Comparison of ENCODE assay signal across 13 cellular contexts in the genomic region with DNA sequence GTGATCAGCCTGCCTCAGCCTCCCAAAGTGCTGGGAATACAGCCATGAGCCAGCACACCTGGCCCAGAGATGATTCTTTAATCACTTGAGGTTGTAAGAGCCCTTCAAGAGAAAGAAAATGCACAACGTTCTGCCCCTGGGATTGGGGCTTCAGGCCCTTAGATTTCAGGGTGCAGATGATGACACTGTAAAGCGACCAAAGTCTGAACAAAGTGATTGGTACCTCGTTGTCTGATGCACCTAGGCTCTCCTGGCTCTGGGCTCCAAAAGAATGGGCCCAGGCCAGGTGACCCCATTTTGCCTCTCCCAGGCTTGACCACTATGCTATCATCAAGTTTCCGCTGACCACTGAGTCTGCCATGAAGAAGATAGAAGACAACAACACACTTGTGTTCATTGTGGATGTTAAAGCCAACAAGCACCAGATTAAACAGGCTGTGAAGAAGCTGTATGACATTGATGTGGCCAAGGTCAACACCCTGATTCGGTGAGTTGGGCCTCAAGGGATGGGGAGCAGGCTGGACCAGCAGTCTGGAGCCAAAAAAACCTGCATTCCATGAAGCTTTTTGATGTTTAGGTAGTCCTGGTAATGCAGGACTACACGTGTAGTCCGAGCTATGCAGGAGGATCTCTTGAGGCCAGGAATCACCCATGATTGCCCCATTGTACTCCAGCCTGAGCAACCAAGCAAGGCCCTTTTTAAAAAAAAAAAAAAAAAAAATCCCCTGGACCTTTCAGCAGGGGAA. TPM values are rescaled to one million over a fixed set of nuclear protein-coding genes. Genes with fewer than 3 reads are reported as not detected.
DNase-seq lines count a peak whose midpoint lies in the region; ATAC-seq and TF ChIP-seq lines count a peak whose summit lies in the region.
"Had no signal": no experiment of that assay in that cellular context is flagged by ENCODE, and none has a peak within 500 bp of the region (broad histone marks: within the 10 kb centered on the region; RNA-seq: fewer than 3 reads in every experiment).

No MANE protein-coding gene starts in this region.

- H3K27ac Mint-ChIP-seq in CD4-positive, alpha-beta memory T cell: peak overlapping the region in 5 of 7 donors; percentile 47 to 96 (median 71)
- H3K27ac Mint-ChIP-seq in activated naive CD8-positive, alpha-beta T cell treated with anti-CD3 and anti-CD28 coated beads for 36 hours: peak overlapping the region; percentile 100

- H3K36me3 ChIP-seq in CD4-positive, alpha-beta memory T cell (ENCODE audit: insufficient read depth, low read length): peaks cover 42% of the 10 kb centered on the region
- H3K36me3 ChIP-seq in mucosa of stomach (ENCODE audit: control insufficient read depth, insufficient read depth, low read length): peaks cover 11% of the 10 kb centered on the region
- peaks cover 0 to 40% of the 10 kb centered on the region in 2 donors for H3K36me3 ChIP-seq in adrenal gland (replicated peaks in 1 of 2)

- H3K4me3 ChIP-seq in CD4-positive, alpha-beta memory T cell (ENCODE audit: low read length in 2 of 2): no peak overlapping the region
- H3K4me3 ChIP-seq in HL-60 (replicated peaks; ENCODE audit: insufficient read depth, low read length): peak overlapping the region; percentile 76
- H3K4me3 ChIP-seq in mucosa of stomach (ENCODE audit: low read length): no peak overlapping the region
- H3K4me3 ChIP-seq in adrenal gland: no peak overlapping the region

- DNase-seq in CD4-positive, alpha-beta memory T cell: no peak
- no peak for DNase-seq in HL-60 (ENCODE audit: low read depth in 1 of 2, low spot score in 1 of 2)
- no peak for DNase-seq in activated naive CD8-positive, alpha-beta T cell treated with anti-CD3 and anti-CD28 coated beads for 36 hours
- DNase-seq in adrenal gland: no peak
- no peak for DNase-seq in NCI-H226
- DNase-seq: foreskin fibroblast; GF-D8; midbrain; NCI-H2029 treated with DMSO at 0.1 percent for 48 hours; stimulated activated CD4-positive, alpha-beta T cell treated with anti-CD3 and anti-CD28 coated beads, Interleukin-4, amount 100 ng/mL, for 1 hour had no signal

- CTCF ChIA-PET in CD4-positive, alpha-beta memory T cell (lab: Charles Lee; ENCODE audit: partially characterized antibody): interaction anchor here (0.7 to 1.6 kb wide), 4 partner anchors 28 to 402 kb away, joined by 3 to 10 read pairs (median 4); no protein-coding TSS in a partner anchor

- H3K9me3 Mint-ChIP-seq in CD4-positive, alpha-beta memory T cell: no peaks in the 10 kb centered on the region
- no peaks in the 10 kb centered on the region for H3K9me3 Mint-ChIP-seq in activated naive CD8-positive, alpha-beta T cell treated with anti-CD3 and anti-CD28 coated beads for 36 hours

- intact Hi-C loops in CD4-positive, alpha-beta memory T cell (cut with micrococcal nuclease): loop anchor here (10.0 kb wide), 1 partner anchor 572 kb away; a partner anchor contains a TSS
- intact Hi-C loops in adrenal gland (cut with DNase I): no loop called here

- peaks cover 3 to 4% of the 10 kb centered on the region in 2 donors for H3K27me3 Mint-ChIP-seq in CD4-positive, alpha-beta memory T cell
- H3K27me3 Mint-ChIP-seq in activated naive CD8-positive, alpha-beta T cell treated with anti-CD3 and anti-CD28 coated beads for 36 hours: peaks cover 20% of the 10 kb centered on the region

- POLR2A ChIA-PET in CD4-positive, alpha-beta memory T cell (lab: Charles Lee; ENCODE audit: partially characterized antibody): interaction anchor here (1.1 to 11.0 kb wide), 5 partner anchors 12 to 228 kb away, joined by 3 to 528 read pairs (median 93); a partner anchor contains a TSS

- peaks cover 45 to 87% (median 62%) of the 10 kb centered on the region in 4 donors for H3K4me1 Mint-ChIP-seq in CD4-positive, alpha-beta memory T cell
- H3K4me1 Mint-ChIP-seq in activated naive CD8-positive, alpha-beta T cell treated with anti-CD3 and anti-CD28 coated beads for 36 hours: peaks cover 47% of the 10 kb centered on the region

- H3K9me3 ChIP-seq in CD4-positive, alpha-beta memory T cell (ENCODE audit: control insufficient read depth in 1 of 2, low read length in 2 of 2): no peaks in the 10 kb centered on the region
- no peaks in the 10 kb centered on the region for H3K9me3 ChIP-seq in mucosa of stomach (ENCODE audit: control insufficient read depth, low read length)
- H3K9me3 ChIP-seq in adrenal gland (replicated peaks in 1 of 3): no peaks in the 10 kb centered on the region

- no peak for TF ChIP-seq POLR2A in adrenal gland (IDR thresholded peaks at IDR 0.05)

- 64 to 71% (median 66%) methylated on average over 5 to 7 of the region's 7 CpGs for WGBS in adrenal gland, 4 donors

- H3K36me3 Mint-ChIP-seq in CD4-positive, alpha-beta memory T cell: peaks cover 35 to 60% of the 10 kb centered on the region in 2 donors
- H3K36me3 Mint-ChIP-seq in activated naive CD8-positive, alpha-beta T cell treated with anti-CD3 and anti-CD28 coated beads for 36 hours: peaks cover 61% of the 10 kb centered on the region

- peak overlapping the region; percentile 86 for H3K27ac ChIP-seq in CD4-positive, alpha-beta memory T cell (ENCODE audit: low read depth, low read length)
- H3K27ac ChIP-seq in HL-60 (replicated peaks) (peak overlapping the region; percentile 96), adrenal gland (no peak overlapping the region)

- no peaks in the 10 kb centered on the region for H3K27me3 ChIP-seq in CD4-positive, alpha-beta memory T cell (ENCODE audit: insufficient read depth, low read length)
- peaks cover 2% of the 10 kb centered on the region for H3K27me3 ChIP-seq in HL-60 (ENCODE audit: insufficient read depth, poor library complexity, severe bottlenecking)
- no peaks in the 10 kb centered on the region for H3K27me3 ChIP-seq in mucosa of stomach (ENCODE audit: control insufficient read depth, insufficient read depth, low read length)
- H3K27me3 ChIP-seq in adrenal gland: no peaks in the 10 kb centered on the region

- peak overlapping the region in 7 of 8 donors; percentile 38 to 97 (median 63) for H3K4me3 Mint-ChIP-seq in CD4-positive, alpha-beta memory T cell
- H3K4me3 Mint-ChIP-seq in activated naive CD8-positive, alpha-beta T cell treated with anti-CD3 and anti-CD28 coated beads for 36 hours: peak overlapping the region; percentile 100

- ATAC-seq in HG02852 (IDR thresholded peaks at IDR 0.05; ENCODE audit: unreplicated experiment) (no peak), HG03460 (IDR thresholded peaks at IDR 0.05; ENCODE audit: unreplicated experiment) (no peak)

- no peak for TF ChIP-seq CTCF in HL-60 (IDR thresholded peaks at IDR 0.05; ENCODE audit: insufficient read depth, low read length)
- no peak for TF ChIP-seq CTCF in adrenal gland (IDR thresholded peaks at IDR 0.05)

- peaks cover 56% of the 10 kb centered on the region for H3K4me1 ChIP-seq in CD4-positive, alpha-beta memory T cell (ENCODE audit: insufficient read depth, low read length)
- H3K4me1 ChIP-seq in mucosa of stomach (ENCODE audit: control insufficient read depth, insufficient read depth, low read length): peaks cover 52% of the 10 kb centered on the region
- H3K4me1 ChIP-seq in adrenal gland (replicated peaks in 1 of 2): peaks cover 38 to 65% of the 10 kb centered on the region in 2 donors

- peak overlapping the region; percentile 85 for H3K9ac ChIP-seq in mucosa of stomach (ENCODE audit: low read length)

RNA-seq across cellular contexts. Expression of a gene that starts 2.8 kb away (rescaled TPM):
- total RNA-seq in CD4-positive, alpha-beta memory T cell: 1,000 to 10,000 TPM; 3,285 to 3,424 TPM
- 1,000 to 10,000 TPM; 5,402 to 5,583 TPM for polyA plus RNA-seq in CD4-positive, alpha-beta memory T cell
- total RNA-seq in activated naive CD8-positive, alpha-beta T cell treated with anti-CD3 and anti-CD28 coated beads for 36 hours: 1,000 to 10,000 TPM; 2,447 to 2,533 TPM
- 1,000 to 10,000 TPM in 4 of 8 donors, 100 to 1,000 TPM in 4; 135 to 1,266 (median 856) TPM for total RNA-seq in adrenal gland
- 100 to 1,000 TPM; 523 to 901 (median 672) TPM for polyA plus RNA-seq in adrenal gland

RNA-seq across cellular contexts. Expression of a gene that starts 3.4 kb away (rescaled TPM):
- 1 to 10 TPM; 1.0 to 2.2 TPM for total RNA-seq in CD4-positive, alpha-beta memory T cell
- under 1 TPM in 1 of 2 donors, not detected in 1; 0.52 TPM for polyA plus RNA-seq in CD4-positive, alpha-beta memory T cell
- total RNA-seq in activated naive CD8-positive, alpha-beta T cell treated with anti-CD3 and anti-CD28 coated beads for 36 hours: 10 to 100 TPM; 15.5 to 17.8 TPM
- total RNA-seq in adrenal gland: 10 to 100 TPM in 1 of 8 donors, 1 to 10 TPM in 6, under 1 TPM in 1; 0.52 to 12.6 (median 5.2) TPM
- 10 to 100 TPM in 1 of 3 donors, 1 to 10 TPM in 2; 3.9 to 18.8 (median 6.8) TPM for polyA plus RNA-seq in adrenal gland

RNA-seq across cellular contexts. Expression of a gene that starts 4.9 kb away (rescaled TPM):
- 1 to 10 TPM; 4.0 to 6.3 TPM for total RNA-seq in CD4-positive, alpha-beta memory T cell
- polyA plus RNA-seq in CD4-positive, alpha-beta memory T cell: 1 to 10 TPM; 3.0 to 8.7 TPM
- 1 to 10 TPM; 7.6 to 8.2 TPM for total RNA-seq in activated naive CD8-positive, alpha-beta T cell treated with anti-CD3 and anti-CD28 coated beads for 36 hours
- total RNA-seq in adrenal gland: 100 to 1,000 TPM; 121 to 332 (median 151) TPM
- polyA plus RNA-seq in adrenal gland: 100 to 1,000 TPM; 114 to 195 (median 139) TPM

RNA-seq across cellular contexts. Expression of a gene that starts 6.0 kb away (rescaled TPM):
- 10 to 100 TPM; 11.4 to 13.8 TPM for total RNA-seq in CD4-positive, alpha-beta memory T cell
- polyA plus RNA-seq in CD4-positive, alpha-beta memory T cell: 1 to 10 TPM; 1.9 to 4.5 TPM
- 1 to 10 TPM; 4.8 to 5.6 TPM for total RNA-seq in activated naive CD8-positive, alpha-beta T cell treated with anti-CD3 and anti-CD28 coated beads for 36 hours
- total RNA-seq in adrenal gland: 10 to 100 TPM in 1 of 8 donors, 1 to 10 TPM in 6, under 1 TPM in 1; 0.54 to 11.9 (median 5.4) TPM
- polyA plus RNA-seq in adrenal gland: 10 to 100 TPM in 1 of 3 donors, 1 to 10 TPM in 2; 6.0 to 10.8 (median 6.6) TPM

RNA-seq across cellular contexts. Expression of a gene that starts 10.9 kb away (rescaled TPM):
- total RNA-seq in CD4-positive, alpha-beta memory T cell: 10 to 100 TPM; 14.3 to 17.4 TPM
- polyA plus RNA-seq in CD4-positive, alpha-beta memory T cell: 1 to 10 TPM in 1 of 2 donors, under 1 TPM in 1; 0.12 to 1.4 TPM
- total RNA-seq in activated naive CD8-positive, alpha-beta T cell treated with anti-CD3 and anti-CD28 coated beads for 36 hours: 1 to 10 TPM; 3.1 to 3.9 TPM
- total RNA-seq in adrenal gland: 1 to 10 TPM in 3 of 8 donors, under 1 TPM in 4, not detected in 1; 0.61 to 3.2 (median 0.96) TPM
- polyA plus RNA-seq in adrenal gland: 1 to 10 TPM in 2 of 3 donors, under 1 TPM in 1; 0.75 to 8.8 (median 3.8) TPM

Comparison
In these comparisons a context has a peak if more than half of its experiments do, and no peak if none do; other contexts are left out.
1. H3K27ac ChIP-seq: peak in CD4-positive, alpha-beta memory T cell (single experiment) and HL-60 (single experiment); none in adrenal gland (0 of 5).
2. RNA of a gene that starts 4.9 kb away (total RNA-seq): 121 to 332 TPM in adrenal gland; 7.6 to 8.2 TPM in activated naive CD8-positive, alpha-beta T cell treated with anti-CD3 and anti-CD28 coated beads for 36 hours and 4.0 to 6.3 TPM in CD4-positive, alpha-beta memory T cell; every median in the first group is over 10 times any median in the second.